In the genomic region with DNA sequence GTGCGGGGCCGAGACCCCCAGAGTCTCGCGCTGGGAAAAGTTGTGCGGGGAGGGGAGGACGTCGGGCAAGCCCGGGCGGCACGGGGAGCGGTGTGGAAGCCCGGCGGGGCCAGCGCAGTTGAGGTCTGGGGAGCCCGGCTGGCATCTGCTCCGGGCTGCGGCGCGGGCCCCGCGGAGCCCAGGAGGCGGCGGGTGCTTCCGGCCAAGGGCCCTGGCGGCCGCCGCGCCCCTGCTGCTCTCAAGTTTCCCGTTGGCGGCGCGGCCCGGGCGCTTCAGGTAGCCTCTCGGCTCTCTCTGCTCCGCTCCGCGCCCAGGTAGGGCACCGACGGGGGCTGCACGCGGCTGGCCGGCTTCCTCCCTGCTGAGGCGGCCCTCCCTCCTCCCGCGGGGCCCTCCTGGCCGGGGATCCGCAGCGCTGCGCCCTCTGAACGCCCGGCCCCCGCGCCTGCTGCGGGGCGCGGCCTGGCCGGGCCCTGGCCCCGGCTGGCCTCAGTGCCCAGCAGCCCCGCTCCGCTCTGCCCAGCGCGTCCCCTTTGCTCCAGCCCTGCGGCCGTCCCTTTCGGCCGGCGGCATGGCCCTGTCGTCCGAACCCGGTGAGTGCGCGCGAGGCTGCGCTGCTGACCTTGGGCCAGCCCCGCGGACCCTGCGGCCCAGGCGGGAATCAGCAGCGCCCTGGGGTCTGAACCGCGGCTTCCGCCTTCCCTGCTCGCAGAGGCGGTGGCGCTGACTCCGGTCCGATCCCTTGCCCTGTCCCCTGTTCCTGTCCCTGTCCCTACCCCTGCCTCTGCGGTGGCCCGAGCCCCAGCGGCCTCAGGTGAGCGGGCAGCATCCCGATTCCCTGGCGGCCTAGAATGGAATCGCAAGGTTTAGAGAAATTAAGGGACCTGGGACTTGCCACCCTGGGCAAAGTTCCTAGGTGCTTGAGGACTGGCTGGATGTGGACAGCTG, we compare ENCODE assay signal across 1 cellular context.
TF ChIP-seq lines count a peak whose summit lies in the region.

No MANE protein-coding gene starts in this region.

TF ChIP-seq in HepG2, 621 proteins besides CTCF, POLR2A, EP300 and RAD21 (continued from another document and continues in another):
- TF ChIP-seq, protein P1, sequence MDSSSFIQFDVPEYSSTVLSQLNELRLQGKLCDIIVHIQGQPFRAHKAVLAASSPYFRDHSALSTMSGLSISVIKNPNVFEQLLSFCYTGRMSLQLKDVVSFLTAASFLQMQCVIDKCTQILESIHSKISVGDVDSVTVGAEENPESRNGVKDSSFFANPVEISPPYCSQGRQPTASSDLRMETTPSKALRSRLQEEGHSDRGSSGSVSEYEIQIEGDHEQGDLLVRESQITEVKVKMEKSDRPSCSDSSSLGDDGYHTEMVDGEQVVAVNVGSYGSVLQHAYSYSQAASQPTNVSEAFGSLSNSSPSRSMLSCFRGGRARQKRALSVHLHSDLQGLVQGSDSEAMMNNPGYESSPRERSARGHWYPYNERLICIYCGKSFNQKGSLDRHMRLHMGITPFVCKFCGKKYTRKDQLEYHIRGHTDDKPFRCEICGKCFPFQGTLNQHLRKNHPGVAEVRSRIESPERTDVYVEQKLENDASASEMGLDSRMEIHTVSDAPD (CRISPR knock-in tag; IDR thresholded peaks at IDR 0.05) = 0 out of 2 replicates have a peak, but pooled peaks have one; percentile 30
- TF ChIP-seq JUN (CRISPR knock-in tag; IDR thresholded peaks at IDR 0.05) (no peak), KAT8 (CRISPR knock-in tag; IDR thresholded peaks at IDR 0.05) (no peak), ZNF557 (CRISPR knock-in tag; IDR thresholded peaks at IDR 0.05) (no peak), ZEB1 (IDR thresholded peaks at IDR 0.05; ENCODE audit: insufficient replicate concordance, low read depth) (no peak), NFKB2 (CRISPR knock-in tag; IDR thresholded peaks at IDR 0.05; ENCODE audit: borderline replicate concordance) (no peak), HNRNPH1 (optimal IDR thresholded peaks at IDR 0.05; ENCODE audit: low read depth, low read length) (no peak), CCAR2 (optimal IDR thresholded peaks at IDR 0.05; ENCODE audit: low read depth, low read length) (no peak), SALL1 (CRISPR knock-in tag; IDR thresholded peaks at IDR 0.05) (0 out of 2 replicates have a peak, but pooled peaks have one; percentile 41), TP53 (CRISPR knock-in tag; conservative IDR thresholded peaks at IDR 0.05) (no peak), RBM39 (IDR thresholded peaks at IDR 0.05; ENCODE audit: low read depth, low read length, poor library complexity, severe bottlenecking) (no peak), NFE2L2 (IDR thresholded peaks at IDR 0.05; ENCODE audit: low read length) (no peak), CHD4 (IDR thresholded peaks at IDR 0.05; ENCODE audit: borderline replicate concordance, low read length) (no peak), STAG1 (CRISPR knock-in tag; IDR thresholded peaks at IDR 0.05) (peak; percentile 24), HNRNPLL (IDR thresholded peaks at IDR 0.05; ENCODE audit: low read depth, low read length, poor library complexity, severe bottlenecking) (peak; percentile 70), ASH2L (IDR thresholded peaks at IDR 0.05; ENCODE audit: insufficient read length, low read depth, low read length) (no peak), MEIS2 (CRISPR knock-in tag; IDR thresholded peaks at IDR 0.05) (no peak), YY1 (IDR thresholded peaks at IDR 0.05; ENCODE audit: insufficient read depth, insufficient replicate concordance, low read depth, low read length) (no peak), ZNF501 (CRISPR knock-in tag; IDR thresholded peaks at IDR 0.05) (no peak), NR2F6 (IDR thresholded peaks at IDR 0.05) (no peak), NR2F6 (CRISPR knock-in tag; IDR thresholded peaks at IDR 0.05) (peak; percentile 14; the same call in 1 of the 2 replicates), SPEN (CRISPR knock-in tag; IDR thresholded peaks at IDR 0.05; ENCODE audit: low read depth) (peak; percentile 32; the same call in 1 of the 2 replicates), NFYC (CRISPR knock-in tag; IDR thresholded peaks at IDR 0.05) (no peak), ZC3H13 (CRISPR knock-in tag; IDR thresholded peaks at IDR 0.05) (no peak), TSC22D2 (CRISPR knock-in tag; IDR thresholded peaks at IDR 0.05; ENCODE audit: borderline replicate concordance) (no peak), MIER2 (CRISPR knock-in tag; IDR thresholded peaks at IDR 0.05) (no peak)
- TF ChIP-seq, protein P2, sequence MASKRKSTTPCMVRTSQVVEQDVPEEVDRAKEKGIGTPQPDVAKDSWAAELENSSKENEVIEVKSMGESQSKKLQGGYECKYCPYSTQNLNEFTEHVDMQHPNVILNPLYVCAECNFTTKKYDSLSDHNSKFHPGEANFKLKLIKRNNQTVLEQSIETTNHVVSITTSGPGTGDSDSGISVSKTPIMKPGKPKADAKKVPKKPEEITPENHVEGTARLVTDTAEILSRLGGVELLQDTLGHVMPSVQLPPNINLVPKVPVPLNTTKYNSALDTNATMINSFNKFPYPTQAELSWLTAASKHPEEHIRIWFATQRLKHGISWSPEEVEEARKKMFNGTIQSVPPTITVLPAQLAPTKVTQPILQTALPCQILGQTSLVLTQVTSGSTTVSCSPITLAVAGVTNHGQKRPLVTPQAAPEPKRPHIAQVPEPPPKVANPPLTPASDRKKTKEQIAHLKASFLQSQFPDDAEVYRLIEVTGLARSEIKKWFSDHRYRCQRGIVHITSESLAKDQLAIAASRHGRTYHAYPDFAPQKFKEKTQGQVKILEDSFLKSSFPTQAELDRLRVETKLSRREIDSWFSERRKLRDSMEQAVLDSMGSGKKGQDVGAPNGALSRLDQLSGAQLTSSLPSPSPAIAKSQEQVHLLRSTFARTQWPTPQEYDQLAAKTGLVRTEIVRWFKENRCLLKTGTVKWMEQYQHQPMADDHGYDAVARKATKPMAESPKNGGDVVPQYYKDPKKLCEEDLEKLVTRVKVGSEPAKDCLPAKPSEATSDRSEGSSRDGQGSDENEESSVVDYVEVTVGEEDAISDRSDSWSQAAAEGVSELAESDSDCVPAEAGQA (IDR thresholded peaks at IDR 0.05; ENCODE audit: low read depth) = no peak
- TF ChIP-seq, protein P2 (CRISPR knock-in tag; IDR thresholded peaks at IDR 0.05; ENCODE audit: borderline replicate concordance) = no peak
- TF ChIP-seq, protein P3, sequence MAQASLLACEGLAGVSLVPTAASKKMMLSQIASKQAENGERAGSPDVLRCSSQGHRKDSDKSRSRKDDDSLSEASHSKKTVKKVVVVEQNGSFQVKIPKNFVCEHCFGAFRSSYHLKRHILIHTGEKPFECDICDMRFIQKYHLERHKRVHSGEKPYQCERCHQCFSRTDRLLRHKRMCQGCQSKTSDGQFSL (CRISPR knock-in tag; IDR thresholded peaks at IDR 0.05) = no peak
- TF ChIP-seq, protein P4, sequence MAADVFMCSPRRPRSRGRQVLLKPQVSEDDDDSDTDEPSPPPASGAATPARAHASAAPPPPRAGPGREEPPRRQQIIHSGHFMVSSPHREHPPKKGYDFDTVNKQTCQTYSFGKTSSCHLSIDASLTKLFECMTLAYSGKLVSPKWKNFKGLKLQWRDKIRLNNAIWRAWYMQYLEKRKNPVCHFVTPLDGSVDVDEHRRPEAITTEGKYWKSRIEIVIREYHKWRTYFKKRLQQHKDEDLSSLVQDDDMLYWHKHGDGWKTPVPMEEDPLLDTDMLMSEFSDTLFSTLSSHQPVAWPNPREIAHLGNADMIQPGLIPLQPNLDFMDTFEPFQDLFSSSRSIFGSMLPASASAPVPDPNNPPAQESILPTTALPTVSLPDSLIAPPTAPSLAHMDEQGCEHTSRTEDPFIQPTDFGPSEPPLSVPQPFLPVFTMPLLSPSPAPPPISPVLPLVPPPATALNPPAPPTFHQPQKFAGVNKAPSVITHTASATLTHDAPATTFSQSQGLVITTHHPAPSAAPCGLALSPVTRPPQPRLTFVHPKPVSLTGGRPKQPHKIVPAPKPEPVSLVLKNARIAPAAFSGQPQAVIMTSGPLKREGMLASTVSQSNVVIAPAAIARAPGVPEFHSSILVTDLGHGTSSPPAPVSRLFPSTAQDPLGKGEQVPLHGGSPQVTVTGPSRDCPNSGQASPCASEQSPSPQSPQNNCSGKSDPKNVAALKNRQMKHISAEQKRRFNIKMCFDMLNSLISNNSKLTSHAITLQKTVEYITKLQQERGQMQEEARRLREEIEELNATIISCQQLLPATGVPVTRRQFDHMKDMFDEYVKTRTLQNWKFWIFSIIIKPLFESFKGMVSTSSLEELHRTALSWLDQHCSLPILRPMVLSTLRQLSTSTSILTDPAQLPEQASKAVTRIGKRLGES (CRISPR knock-in tag; IDR thresholded peaks at IDR 0.05; ENCODE audit: borderline replicate concordance) = no peak
- TF ChIP-seq, protein P5, sequence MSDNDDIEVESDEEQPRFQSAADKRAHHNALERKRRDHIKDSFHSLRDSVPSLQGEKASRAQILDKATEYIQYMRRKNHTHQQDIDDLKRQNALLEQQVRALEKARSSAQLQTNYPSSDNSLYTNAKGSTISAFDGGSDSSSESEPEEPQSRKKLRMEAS (IDR thresholded peaks at IDR 0.05) = peak; percentile 17; the same call in 1 of the 2 replicates
- TF ChIP-seq, protein P6, sequence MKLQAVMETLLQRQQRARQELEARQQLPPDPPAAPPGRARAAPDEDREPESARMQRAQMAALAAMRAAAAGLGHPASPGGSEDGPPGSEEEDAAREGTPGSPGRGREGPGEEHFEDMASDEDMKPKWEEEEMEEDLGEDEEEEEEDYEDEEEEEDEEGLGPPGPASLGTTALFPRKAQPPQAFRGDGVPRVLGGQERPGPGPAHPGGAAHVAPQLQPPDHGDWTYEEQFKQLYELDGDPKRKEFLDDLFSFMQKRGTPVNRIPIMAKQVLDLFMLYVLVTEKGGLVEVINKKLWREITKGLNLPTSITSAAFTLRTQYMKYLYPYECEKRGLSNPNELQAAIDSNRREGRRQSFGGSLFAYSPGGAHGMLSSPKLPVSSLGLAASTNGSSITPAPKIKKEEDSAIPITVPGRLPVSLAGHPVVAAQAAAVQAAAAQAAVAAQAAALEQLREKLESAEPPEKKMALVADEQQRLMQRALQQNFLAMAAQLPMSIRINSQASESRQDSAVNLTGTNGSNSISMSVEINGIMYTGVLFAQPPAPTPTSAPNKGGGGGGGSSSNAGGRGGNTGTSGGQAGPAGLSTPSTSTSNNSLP (IDR thresholded peaks at IDR 0.05; ENCODE audit: low read depth, low read length) = no peak
- TF ChIP-seq, protein P7, sequence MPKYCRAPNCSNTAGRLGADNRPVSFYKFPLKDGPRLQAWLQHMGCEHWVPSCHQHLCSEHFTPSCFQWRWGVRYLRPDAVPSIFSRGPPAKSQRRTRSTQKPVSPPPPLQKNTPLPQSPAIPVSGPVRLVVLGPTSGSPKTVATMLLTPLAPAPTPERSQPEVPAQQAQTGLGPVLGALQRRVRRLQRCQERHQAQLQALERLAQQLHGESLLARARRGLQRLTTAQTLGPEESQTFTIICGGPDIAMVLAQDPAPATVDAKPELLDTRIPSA (CRISPR knock-in tag; IDR thresholded peaks at IDR 0.05; ENCODE audit: borderline replicate concordance) = no peak
- TF ChIP-seq, protein P8, sequence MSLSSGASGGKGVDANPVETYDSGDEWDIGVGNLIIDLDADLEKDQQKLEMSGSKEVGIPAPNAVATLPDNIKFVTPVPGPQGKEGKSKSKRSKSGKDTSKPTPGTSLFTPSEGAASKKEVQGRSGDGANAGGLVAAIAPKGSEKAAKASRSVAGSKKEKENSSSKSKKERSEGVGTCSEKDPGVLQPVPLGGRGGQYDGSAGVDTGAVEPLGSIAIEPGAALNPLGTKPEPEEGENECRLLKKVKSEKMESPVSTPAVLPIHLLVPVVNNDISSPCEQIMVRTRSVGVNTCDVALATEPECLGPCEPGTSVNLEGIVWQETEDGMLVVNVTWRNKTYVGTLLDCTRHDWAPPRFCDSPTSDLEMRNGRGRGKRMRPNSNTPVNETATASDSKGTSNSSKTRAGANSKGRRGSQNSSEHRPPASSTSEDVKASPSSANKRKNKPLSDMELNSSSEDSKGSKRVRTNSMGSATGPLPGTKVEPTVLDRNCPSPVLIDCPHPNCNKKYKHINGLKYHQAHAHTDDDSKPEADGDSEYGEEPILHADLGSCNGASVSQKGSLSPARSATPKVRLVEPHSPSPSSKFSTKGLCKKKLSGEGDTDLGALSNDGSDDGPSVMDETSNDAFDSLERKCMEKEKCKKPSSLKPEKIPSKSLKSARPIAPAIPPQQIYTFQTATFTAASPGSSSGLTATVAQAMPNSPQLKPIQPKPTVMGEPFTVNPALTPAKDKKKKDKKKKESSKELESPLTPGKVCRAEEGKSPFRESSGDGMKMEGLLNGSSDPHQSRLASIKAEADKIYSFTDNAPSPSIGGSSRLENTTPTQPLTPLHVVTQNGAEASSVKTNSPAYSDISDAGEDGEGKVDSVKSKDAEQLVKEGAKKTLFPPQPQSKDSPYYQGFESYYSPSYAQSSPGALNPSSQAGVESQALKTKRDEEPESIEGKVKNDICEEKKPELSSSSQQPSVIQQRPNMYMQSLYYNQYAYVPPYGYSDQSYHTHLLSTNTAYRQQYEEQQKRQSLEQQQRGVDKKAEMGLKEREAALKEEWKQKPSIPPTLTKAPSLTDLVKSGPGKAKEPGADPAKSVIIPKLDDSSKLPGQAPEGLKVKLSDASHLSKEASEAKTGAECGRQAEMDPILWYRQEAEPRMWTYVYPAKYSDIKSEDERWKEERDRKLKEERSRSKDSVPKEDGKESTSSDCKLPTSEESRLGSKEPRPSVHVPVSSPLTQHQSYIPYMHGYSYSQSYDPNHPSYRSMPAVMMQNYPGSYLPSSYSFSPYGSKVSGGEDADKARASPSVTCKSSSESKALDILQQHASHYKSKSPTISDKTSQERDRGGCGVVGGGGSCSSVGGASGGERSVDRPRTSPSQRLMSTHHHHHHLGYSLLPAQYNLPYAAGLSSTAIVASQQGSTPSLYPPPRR (CRISPR knock-in tag; IDR thresholded peaks at IDR 0.05; ENCODE audit: borderline replicate concordance) = no peak
